Comparison of ENCODE assay signal across 11 cellular contexts in genomic region chr11:86553322-86553721, GRCh38.
"Had no signal": no experiment of that assay in that cellular context is flagged by ENCODE, and none has a peak within 500 bp of the region (broad histone marks: within the 10 kb centered on the region; RNA-seq: fewer than 3 reads in every experiment).

No MANE protein-coding gene starts in this region.

- DNase-seq: activated CD4-positive, alpha-beta T cell treated with anti-CD3 and anti-CD28 coated beads, Interleukin-2, amount 10 ng/mL, durations not matched to agents 24 days and 14 days; body of pancreas; effector memory CD8-positive, alpha-beta T cell; hippocampal formation; kidney glomerular epithelial cell; sigmoid colon; stimulated activated CD4-positive, alpha-beta T cell treated with anti-CD3 and anti-CD28 coated beads, Interleukin-12 subunit alpha, Interleukin-12 subunit beta, amount 100 ng/mL, for 4 hours; stimulated activated naive CD4-positive, alpha-beta T cell; substantia nigra; T-helper 1 cell had no signal

- ATAC-seq: body of pancreas; effector memory CD8-positive, alpha-beta T cell; WTC11 had no signal

- H3K4me3 ChIP-seq: body of pancreas, sigmoid colon had no signal
